In the genomic region with DNA sequence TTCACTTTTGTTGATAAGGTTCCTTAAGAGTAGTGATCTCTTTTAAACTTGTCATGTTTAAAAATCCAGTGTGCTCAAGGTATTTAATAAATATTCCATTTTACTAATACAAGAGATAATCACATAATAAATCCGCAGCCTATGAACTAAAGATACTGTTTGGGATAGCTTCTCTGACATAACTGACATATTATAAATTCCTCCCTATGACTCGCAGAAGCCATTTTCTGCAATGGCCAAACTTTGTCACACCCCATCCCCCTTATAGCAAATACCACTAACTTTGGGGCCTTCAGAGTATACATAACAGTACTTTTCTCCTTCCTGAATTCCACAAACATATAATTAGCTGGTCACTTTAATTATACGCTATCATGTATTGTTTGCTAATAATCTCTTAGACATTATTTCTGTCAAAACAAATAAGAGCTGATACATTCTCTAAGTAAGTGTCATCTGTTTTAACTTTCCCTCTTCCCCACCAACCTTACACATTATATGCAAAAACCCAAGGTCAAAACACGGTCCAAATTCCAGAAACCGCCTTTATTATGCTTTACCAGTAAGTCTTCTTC, we compare ENCODE assay signal across 1 cellular context.
TF ChIP-seq lines count a peak whose summit lies in the region.

No MANE protein-coding gene starts in this region.

TF ChIP-seq in K562, 482 proteins besides CTCF, POLR2A, EP300 and RAD21 (continued from another document):
- TF ChIP-seq, protein P1, sequence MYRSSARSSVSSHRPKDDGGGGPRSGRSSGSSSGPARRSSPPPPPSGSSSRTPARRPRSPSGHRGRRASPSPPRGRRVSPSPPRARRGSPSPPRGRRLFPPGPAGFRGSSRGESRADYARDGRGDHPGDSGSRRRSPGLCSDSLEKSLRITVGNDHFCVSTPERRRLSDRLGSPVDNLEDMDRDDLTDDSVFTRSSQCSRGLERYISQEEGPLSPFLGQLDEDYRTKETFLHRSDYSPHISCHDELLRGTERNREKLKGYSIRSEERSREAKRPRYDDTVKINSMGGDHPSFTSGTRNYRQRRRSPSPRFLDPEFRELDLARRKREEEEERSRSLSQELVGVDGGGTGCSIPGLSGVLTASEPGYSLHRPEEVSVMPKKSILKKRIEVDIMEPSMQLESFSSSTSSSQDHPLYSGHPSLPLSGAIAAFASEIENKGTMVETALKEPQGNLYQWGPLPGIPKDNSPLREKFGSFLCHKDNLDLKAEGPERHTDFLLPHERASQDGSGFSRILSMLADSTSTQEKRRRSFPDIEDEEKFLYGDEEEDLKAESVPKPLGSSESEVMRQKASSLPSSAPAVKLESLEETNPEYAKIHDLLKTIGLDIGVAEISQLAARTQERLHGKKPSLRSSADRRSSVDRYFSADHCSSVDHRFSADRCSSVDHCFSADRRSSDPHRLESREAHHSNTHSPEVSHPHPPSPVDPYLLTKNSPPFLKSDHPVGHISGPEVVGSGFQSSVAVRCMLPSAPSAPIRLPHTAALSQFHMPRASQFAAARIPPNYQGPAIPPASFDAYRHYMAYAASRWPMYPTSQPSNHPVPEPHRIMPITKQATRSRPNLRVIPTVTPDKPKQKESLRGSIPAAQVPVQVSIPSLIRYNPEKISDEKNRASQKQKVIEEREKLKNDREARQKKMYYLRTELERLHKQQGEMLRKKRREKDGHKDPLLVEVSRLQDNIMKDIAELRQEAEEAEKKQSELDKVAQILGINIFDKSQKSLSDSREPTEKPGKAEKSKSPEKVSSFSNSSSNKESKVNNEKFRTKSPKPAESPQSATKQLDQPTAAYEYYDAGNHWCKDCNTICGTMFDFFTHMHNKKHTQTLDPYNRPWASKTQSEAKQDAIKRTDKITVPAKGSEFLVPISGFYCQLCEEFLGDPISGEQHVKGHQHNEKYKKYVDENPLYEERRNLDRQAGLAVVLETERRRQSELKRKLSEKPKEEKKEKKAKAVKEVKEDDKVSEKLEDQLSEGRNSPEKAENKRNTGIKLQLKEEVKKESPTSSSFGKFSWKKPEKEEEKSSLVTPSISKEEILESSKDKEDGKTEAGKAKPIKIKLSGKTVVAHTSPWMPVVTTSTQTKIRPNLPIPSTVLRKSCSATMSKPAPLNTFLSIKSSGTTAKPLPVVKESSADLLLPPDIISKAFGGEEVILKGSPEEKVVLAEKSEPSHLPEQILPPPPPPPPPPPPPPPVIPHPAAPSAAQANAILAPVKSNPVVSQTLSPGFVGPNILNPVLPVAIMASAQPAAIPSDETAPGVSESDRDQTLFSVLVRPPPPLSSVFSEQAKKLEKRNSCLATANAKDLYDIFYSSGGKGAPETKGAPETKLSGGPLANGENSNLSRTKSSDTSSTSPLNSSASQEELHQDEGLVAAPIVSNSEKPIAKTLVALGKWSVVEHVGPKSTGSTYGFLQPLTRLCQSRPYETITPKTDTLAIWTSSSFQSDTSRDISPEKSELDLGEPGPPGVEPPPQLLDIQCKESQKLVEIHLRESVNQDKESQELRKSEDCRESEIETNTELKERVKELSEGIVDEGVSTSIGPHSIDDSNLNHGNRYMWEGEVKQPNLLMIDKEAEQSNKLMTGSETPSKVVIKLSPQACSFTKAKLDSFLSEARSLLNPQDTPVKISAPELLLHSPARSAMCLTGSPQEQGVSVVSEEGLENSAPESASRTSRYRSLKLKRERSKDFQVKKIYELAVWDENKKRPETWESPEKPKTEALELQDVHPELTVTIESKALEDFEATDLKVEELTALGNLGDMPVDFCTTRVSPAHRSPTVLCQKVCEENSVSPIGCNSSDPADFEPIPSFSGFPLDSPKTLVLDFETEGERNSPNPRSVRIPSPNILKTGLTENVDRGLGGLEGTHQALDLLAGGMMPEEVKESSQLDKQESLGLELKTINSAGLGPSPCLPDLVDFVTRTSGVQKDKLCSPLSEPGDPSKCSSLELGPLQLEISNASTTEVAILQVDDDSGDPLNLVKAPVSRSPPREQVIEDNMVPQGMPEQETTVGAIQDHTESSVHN (IDR thresholded peaks at IDR 0.05; ENCODE audit: borderline replicate concordance in 1 of 2, low read depth in 1 of 2) = no peak
- TF ChIP-seq, protein P2, sequence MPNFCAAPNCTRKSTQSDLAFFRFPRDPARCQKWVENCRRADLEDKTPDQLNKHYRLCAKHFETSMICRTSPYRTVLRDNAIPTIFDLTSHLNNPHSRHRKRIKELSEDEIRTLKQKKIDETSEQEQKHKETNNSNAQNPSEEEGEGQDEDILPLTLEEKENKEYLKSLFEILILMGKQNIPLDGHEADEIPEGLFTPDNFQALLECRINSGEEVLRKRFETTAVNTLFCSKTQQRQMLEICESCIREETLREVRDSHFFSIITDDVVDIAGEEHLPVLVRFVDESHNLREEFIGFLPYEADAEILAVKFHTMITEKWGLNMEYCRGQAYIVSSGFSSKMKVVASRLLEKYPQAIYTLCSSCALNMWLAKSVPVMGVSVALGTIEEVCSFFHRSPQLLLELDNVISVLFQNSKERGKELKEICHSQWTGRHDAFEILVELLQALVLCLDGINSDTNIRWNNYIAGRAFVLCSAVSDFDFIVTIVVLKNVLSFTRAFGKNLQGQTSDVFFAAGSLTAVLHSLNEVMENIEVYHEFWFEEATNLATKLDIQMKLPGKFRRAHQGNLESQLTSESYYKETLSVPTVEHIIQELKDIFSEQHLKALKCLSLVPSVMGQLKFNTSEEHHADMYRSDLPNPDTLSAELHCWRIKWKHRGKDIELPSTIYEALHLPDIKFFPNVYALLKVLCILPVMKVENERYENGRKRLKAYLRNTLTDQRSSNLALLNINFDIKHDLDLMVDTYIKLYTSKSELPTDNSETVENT (CRISPR knock-in tag; IDR thresholded peaks at IDR 0.05) = no peak
- TF ChIP-seq, protein P3, sequence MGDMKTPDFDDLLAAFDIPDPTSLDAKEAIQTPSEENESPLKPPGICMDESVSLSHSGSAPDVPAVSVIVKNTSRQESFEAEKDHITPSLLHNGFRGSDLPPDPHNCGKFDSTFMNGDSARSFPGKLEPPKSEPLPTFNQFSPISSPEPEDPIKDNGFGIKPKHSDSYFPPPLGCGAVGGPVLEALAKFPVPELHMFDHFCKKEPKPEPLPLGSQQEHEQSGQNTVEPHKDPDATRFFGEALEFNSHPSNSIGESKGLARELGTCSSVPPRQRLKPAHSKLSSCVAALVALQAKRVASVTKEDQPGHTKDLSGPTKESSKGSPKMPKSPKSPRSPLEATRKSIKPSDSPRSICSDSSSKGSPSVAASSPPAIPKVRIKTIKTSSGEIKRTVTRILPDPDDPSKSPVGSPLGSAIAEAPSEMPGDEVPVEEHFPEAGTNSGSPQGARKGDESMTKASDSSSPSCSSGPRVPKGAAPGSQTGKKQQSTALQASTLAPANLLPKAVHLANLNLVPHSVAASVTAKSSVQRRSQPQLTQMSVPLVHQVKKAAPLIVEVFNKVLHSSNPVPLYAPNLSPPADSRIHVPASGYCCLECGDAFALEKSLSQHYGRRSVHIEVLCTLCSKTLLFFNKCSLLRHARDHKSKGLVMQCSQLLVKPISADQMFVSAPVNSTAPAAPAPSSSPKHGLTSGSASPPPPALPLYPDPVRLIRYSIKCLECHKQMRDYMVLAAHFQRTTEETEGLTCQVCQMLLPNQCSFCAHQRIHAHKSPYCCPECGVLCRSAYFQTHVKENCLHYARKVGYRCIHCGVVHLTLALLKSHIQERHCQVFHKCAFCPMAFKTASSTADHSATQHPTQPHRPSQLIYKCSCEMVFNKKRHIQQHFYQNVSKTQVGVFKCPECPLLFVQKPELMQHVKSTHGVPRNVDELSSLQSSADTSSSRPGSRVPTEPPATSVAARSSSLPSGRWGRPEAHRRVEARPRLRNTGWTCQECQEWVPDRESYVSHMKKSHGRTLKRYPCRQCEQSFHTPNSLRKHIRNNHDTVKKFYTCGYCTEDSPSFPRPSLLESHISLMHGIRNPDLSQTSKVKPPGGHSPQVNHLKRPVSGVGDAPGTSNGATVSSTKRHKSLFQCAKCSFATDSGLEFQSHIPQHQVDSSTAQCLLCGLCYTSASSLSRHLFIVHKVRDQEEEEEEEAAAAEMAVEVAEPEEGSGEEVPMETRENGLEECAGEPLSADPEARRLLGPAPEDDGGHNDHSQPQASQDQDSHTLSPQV (IDR thresholded peaks at IDR 0.05) = peak; percentile 78
- TF ChIP-seq MECOM (CRISPR knock-in tag; IDR thresholded peaks at IDR 0.05) (0 out of 2 replicates have a peak, but pooled peaks have one; percentile 44), ZNF121 (CRISPR knock-in tag; conservative IDR thresholded peaks at IDR 0.05) (no peak), FOXJ2 (tag; IDR thresholded peaks at IDR 0.05) (0 out of 2 replicates have a peak, but pooled peaks have one; percentile 23), YY1 (IDR thresholded peaks at IDR 0.05; ENCODE audit: borderline replicate concordance in 1 of 3, control insufficient read depth in 1 of 3, extremely low read depth in 1 of 3, insufficient read depth in 3 of 3, insufficient read length in 1 of 3, insufficient replicate concordance in 2 of 3, low read depth in 1 of 3, low read length in 2 of 3) (peak in 1 of 3 experiments; percentile 90), ZNF589 (CRISPR knock-in tag; IDR thresholded peaks at IDR 0.05; ENCODE audit: low read depth) (0 out of 2 replicates have a peak, but pooled peaks have one; percentile 17), ZNF311 (CRISPR knock-in tag; IDR thresholded peaks at IDR 0.05) (no peak), NR2F6 (CRISPR knock-in tag; IDR thresholded peaks at IDR 0.05) (no peak), GTF2F1 (IDR thresholded peaks at IDR 0.05; ENCODE audit: low read depth, low read length) (no peak), SMARCA5 (IDR thresholded peaks at IDR 0.05) (no peak), DACH1 (IDR thresholded peaks at IDR 0.05; ENCODE audit: partially characterized antibody) (peak; percentile 20), POLR2H (tag; IDR thresholded peaks at IDR 0.05; ENCODE audit: low read depth) (peak; percentile 1; the same call in 1 of the 2 replicates), DNMT1 (IDR thresholded peaks at IDR 0.05) (0 out of 2 replicates have a peak, but pooled peaks have one; percentile 19), GTF2E2 (tag; IDR thresholded peaks at IDR 0.05) (no peak), PHF20 (IDR thresholded peaks at IDR 0.05; ENCODE audit: partially characterized antibody) (no peak), POLR2AphosphoS2 (IDR thresholded peaks at IDR 0.05; ENCODE audit: low read length) (no peak), ZNF584 (CRISPR knock-in tag; IDR thresholded peaks at IDR 0.05; ENCODE audit: low read depth) (peak; percentile 40; the same call in 1 of the 2 replicates), HDAC3 (IDR thresholded peaks at IDR 0.05; ENCODE audit: borderline replicate concordance, partially characterized antibody) (no peak), HMGN3 (IDR thresholded peaks at IDR 0.05; ENCODE audit: borderline replicate concordance, extremely low read depth, insufficient read length, low read depth, low read length) (no peak), NR2C1 (IDR thresholded peaks at IDR 0.05) (0 out of 2 replicates have a peak, but pooled peaks have one; percentile 14), NR2C1 (tag; IDR thresholded peaks at IDR 0.05) (no peak), HIVEP1 (CRISPR knock-in tag; IDR thresholded peaks at IDR 0.05) (0 out of 2 replicates have a peak, but pooled peaks have one; percentile 51), TEAD4 (IDR thresholded peaks at IDR 0.05; ENCODE audit: low read length) (peak; percentile 31; the same call in 1 of the 2 replicates), TEAD4 (CRISPR knock-in tag; IDR thresholded peaks at IDR 0.05; ENCODE audit: borderline replicate concordance) (no peak), NONO (IDR thresholded peaks at IDR 0.05; ENCODE audit: low read depth in 2 of 2, low read length in 1 of 2) (no peak), ZNF165 (CRISPR knock-in tag; IDR thresholded peaks at IDR 0.05; ENCODE audit: borderline replicate concordance) (no peak), ZNF133 (CRISPR knock-in tag; IDR thresholded peaks at IDR 0.05) (no peak), DMBX1 (CRISPR knock-in tag; IDR thresholded peaks at IDR 0.05; ENCODE audit: borderline replicate concordance) (0 out of 2 replicates have a peak, but pooled peaks have one; percentile 23), SNRNP70 (optimal IDR thresholded peaks at IDR 0.05; ENCODE audit: low read depth, low read length) (no peak)
- TF ChIP-seq, protein P4, sequence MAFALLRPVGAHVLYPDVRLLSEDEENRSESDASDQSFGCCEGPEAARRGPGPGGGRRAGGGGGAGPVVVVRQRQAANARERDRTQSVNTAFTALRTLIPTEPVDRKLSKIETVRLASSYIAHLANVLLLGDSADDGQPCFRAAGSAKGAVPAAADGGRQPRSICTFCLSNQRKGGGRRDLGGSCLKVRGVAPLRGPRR (CRISPR knock-in tag; IDR thresholded peaks at IDR 0.05) = 0 out of 2 replicates have a peak, but pooled peaks have one; percentile 29
- TF ChIP-seq, protein P5, sequence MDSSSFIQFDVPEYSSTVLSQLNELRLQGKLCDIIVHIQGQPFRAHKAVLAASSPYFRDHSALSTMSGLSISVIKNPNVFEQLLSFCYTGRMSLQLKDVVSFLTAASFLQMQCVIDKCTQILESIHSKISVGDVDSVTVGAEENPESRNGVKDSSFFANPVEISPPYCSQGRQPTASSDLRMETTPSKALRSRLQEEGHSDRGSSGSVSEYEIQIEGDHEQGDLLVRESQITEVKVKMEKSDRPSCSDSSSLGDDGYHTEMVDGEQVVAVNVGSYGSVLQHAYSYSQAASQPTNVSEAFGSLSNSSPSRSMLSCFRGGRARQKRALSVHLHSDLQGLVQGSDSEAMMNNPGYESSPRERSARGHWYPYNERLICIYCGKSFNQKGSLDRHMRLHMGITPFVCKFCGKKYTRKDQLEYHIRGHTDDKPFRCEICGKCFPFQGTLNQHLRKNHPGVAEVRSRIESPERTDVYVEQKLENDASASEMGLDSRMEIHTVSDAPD (CRISPR knock-in tag; IDR thresholded peaks at IDR 0.05) = no peak
- TF ChIP-seq, protein P6, sequence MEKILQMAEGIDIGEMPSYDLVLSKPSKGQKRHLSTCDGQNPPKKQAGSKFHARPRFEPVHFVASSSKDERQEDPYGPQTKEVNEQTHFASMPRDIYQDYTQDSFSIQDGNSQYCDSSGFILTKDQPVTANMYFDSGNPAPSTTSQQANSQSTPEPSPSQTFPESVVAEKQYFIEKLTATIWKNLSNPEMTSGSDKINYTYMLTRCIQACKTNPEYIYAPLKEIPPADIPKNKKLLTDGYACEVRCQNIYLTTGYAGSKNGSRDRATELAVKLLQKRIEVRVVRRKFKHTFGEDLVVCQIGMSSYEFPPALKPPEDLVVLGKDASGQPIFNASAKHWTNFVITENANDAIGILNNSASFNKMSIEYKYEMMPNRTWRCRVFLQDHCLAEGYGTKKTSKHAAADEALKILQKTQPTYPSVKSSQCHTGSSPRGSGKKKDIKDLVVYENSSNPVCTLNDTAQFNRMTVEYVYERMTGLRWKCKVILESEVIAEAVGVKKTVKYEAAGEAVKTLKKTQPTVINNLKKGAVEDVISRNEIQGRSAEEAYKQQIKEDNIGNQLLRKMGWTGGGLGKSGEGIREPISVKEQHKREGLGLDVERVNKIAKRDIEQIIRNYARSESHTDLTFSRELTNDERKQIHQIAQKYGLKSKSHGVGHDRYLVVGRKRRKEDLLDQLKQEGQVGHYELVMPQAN (IDR thresholded peaks at IDR 0.05; ENCODE audit: borderline replicate concordance) = no peak
- TF ChIP-seq, protein P7, sequence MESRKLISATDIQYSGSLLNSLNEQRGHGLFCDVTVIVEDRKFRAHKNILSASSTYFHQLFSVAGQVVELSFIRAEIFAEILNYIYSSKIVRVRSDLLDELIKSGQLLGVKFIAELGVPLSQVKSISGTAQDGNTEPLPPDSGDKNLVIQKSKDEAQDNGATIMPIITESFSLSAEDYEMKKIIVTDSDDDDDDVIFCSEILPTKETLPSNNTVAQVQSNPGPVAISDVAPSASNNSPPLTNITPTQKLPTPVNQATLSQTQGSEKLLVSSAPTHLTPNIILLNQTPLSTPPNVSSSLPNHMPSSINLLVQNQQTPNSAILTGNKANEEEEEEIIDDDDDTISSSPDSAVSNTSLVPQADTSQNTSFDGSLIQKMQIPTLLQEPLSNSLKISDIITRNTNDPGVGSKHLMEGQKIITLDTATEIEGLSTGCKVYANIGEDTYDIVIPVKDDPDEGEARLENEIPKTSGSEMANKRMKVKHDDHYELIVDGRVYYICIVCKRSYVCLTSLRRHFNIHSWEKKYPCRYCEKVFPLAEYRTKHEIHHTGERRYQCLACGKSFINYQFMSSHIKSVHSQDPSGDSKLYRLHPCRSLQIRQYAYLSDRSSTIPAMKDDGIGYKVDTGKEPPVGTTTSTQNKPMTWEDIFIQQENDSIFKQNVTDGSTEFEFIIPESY (CRISPR knock-in tag; IDR thresholded peaks at IDR 0.05) = no peak
TF ChIP-seq in K562: peak in this region for 23.
